ENCODE assay signal across 8 cellular contexts in genomic region chr14:88005978-88006851, GRCh38. TPM values are rescaled to one million over a fixed set of nuclear protein-coding genes. Genes with fewer than 3 reads are reported as not detected.
DNase-seq lines count a peak whose midpoint lies in the region; ATAC-seq and TF ChIP-seq lines count a peak whose summit lies in the region.

No MANE protein-coding gene starts in this region.

- in situ Hi-C loops in brain microvascular endothelial cell (cut with HindIII; ENCODE audit: low pct_ligation_motif_present, low sequenced_read_pairs): no loop called here

- H3K36me3 Mint-ChIP-seq in CD14-positive monocyte: peaks cover 30 to 33% of the 10 kb centered on the region in 2 donors
- peaks cover 49% of the 10 kb centered on the region for H3K36me3 Mint-ChIP-seq in activated CD8-positive, alpha-beta memory T cell treated with anti-CD3 and anti-CD28 coated beads, Interleukin-2, amount 10 ng/mL, durations not matched to agents 7 days and 5 days

- peak overlapping the region; percentile 70 to 86 for H3K4me3 Mint-ChIP-seq in CD14-positive monocyte
- H3K4me3 Mint-ChIP-seq in activated CD8-positive, alpha-beta memory T cell treated with anti-CD3 and anti-CD28 coated beads, Interleukin-2, amount 10 ng/mL, durations not matched to agents 7 days and 5 days: peak overlapping the region; percentile 95

- peak overlapping the region; percentile 41 for H3K4me3 ChIP-seq in Jurkat, Clone E6-1 (ENCODE audit: low read length)
- H3K4me3 ChIP-seq in lower lobe of right lung (peak overlapping the region; percentile 37), thymus (ENCODE audit: low read length) (peak overlapping the region; percentile 37), brain microvascular endothelial cell (ENCODE audit: low read depth, low read length) (no peak overlapping the region)

- peaks cover 0 to 2% (median 0%) of the 10 kb centered on the region in 7 donors for H3K9me3 Mint-ChIP-seq in CD14-positive monocyte
- no peaks in the 10 kb centered on the region for H3K9me3 Mint-ChIP-seq in activated CD8-positive, alpha-beta memory T cell treated with anti-CD3 and anti-CD28 coated beads, Interleukin-2, amount 10 ng/mL, durations not matched to agents 7 days and 5 days (ENCODE audit: low read depth)

- TF ChIP-seq CTCF in CD14-positive monocyte (IDR thresholded peaks at IDR 0.05) (no peak), lower lobe of right lung (IDR thresholded peaks at IDR 0.05) (no peak), brain microvascular endothelial cell (IDR thresholded peaks at IDR 0.05; ENCODE audit: low read depth, low read length, missing control alignments) (no peak)

- peaks cover 0 to 1% (median 0%) of the 10 kb centered on the region in 3 donors for H3K27me3 Mint-ChIP-seq in CD14-positive monocyte (ENCODE audit: low read depth in 3 of 3)
- H3K27me3 Mint-ChIP-seq in activated CD8-positive, alpha-beta memory T cell treated with anti-CD3 and anti-CD28 coated beads, Interleukin-2, amount 10 ng/mL, durations not matched to agents 7 days and 5 days: no peaks in the 10 kb centered on the region

- peak overlapping the region; percentile 90 to 96 (median 92) for H3K27ac Mint-ChIP-seq in CD14-positive monocyte
- H3K27ac Mint-ChIP-seq in activated CD8-positive, alpha-beta memory T cell treated with anti-CD3 and anti-CD28 coated beads, Interleukin-2, amount 10 ng/mL, durations not matched to agents 7 days and 5 days: peak overlapping the region; percentile 97

- H3K4me1 Mint-ChIP-seq in CD14-positive monocyte: peaks cover 76% of the 10 kb centered on the region
- peaks cover 64% of the 10 kb centered on the region for H3K4me1 Mint-ChIP-seq in activated CD8-positive, alpha-beta memory T cell treated with anti-CD3 and anti-CD28 coated beads, Interleukin-2, amount 10 ng/mL, durations not matched to agents 7 days and 5 days

- H3K27ac ChIP-seq in lower lobe of right lung (peak overlapping the region; percentile 67), thymus (ENCODE audit: low read depth) (peak overlapping the region; percentile 83), brain microvascular endothelial cell (no peak overlapping the region)

- no peaks in the 10 kb centered on the region for H3K4me1 ChIP-seq in lower lobe of right lung
- peaks cover 15% of the 10 kb centered on the region for H3K4me1 ChIP-seq in thymus (ENCODE audit: control insufficient read depth, insufficient read depth, low read length)

- 26% methylated on average over 13 of the region's 13 CpGs for WGBS in thymus

- peak; percentile 79 for DNase-seq in CD14-positive monocyte (ENCODE audit: low spot score)
- peak; percentile 91 for DNase-seq in Jurkat, Clone E6-1 (ENCODE audit: low read depth, low spot score)
- DNase-seq in activated CD8-positive, alpha-beta memory T cell treated with anti-CD3 and anti-CD28 coated beads, Interleukin-2, amount 10 ng/mL, durations not matched to agents 7 days and 5 days: peak; percentile 87
- peak; percentile 47 for DNase-seq in lower lobe of right lung
- no peak for DNase-seq in brain microvascular endothelial cell
- no peak for DNase-seq in OCI-M2 (lab: John Stamatoyannopoulos, UW; ENCODE audit: unreplicated experiment)

- H3K36me3 ChIP-seq in lower lobe of right lung (no peaks in the 10 kb centered on the region), thymus (ENCODE audit: control insufficient read depth, insufficient read depth) (no peaks in the 10 kb centered on the region), brain microvascular endothelial cell (replicated peaks) (no peaks in the 10 kb centered on the region)

- intact Hi-C loops in CD14-positive monocyte (cut with micrococcal nuclease) (loop anchor here in 1 of 2 donors (10.0 kb wide), 1 partner anchor 379 kb away; the partner anchor contains the start of gene SPATA7), lower lobe of right lung (cut with DNase I) (no loop called here)

- no peaks in the 10 kb centered on the region for H3K27me3 ChIP-seq in lower lobe of right lung (ENCODE audit: low read depth)
- no peaks in the 10 kb centered on the region for H3K27me3 ChIP-seq in thymus (ENCODE audit: control insufficient read depth, insufficient read depth)
- no peaks in the 10 kb centered on the region for H3K27me3 ChIP-seq in brain microvascular endothelial cell (replicated peaks)

- ATAC-seq in GM21381 (IDR thresholded peaks at IDR 0.05; ENCODE audit: unreplicated experiment) (peak; percentile 93), lower lobe of right lung (peak; percentile 92 to 93)
- peak; percentile 93 for ATAC-seq in activated CD8-positive, alpha-beta memory T cell treated with anti-CD3 and anti-CD28 coated beads, Interleukin-2, amount 10 ng/mL, durations not matched to agents 7 days and 5 days

- CTCF ChIA-PET in activated CD8-positive, alpha-beta memory T cell treated with anti-CD3 and anti-CD28 coated beads, Interleukin-2, amount 10 ng/mL, durations not matched to agents 7 days and 5 days (lab: Charles Lee): interaction anchor here (1.0 to 5.5 kb wide), 6 partner anchors 10 to 162 kb away, joined by 3 to 47 read pairs (median 6); partner anchors contain the start of gene GALC

- no peaks in the 10 kb centered on the region for H3K9me3 ChIP-seq in lower lobe of right lung
- H3K9me3 ChIP-seq in thymus (ENCODE audit: control insufficient read depth): no peaks in the 10 kb centered on the region

RNA-seq across cellular contexts. Expression of gene GPR65, which starts 1.3 kb away (rescaled TPM):
- polyA plus RNA-seq in CD14-positive monocyte (10 to 100 TPM; 15.5 to 33.3 TPM), thymus (10.1 TPM)
- 4.4 TPM for polyA plus RNA-seq in Jurkat, Clone E6-1 (2012; ENCODE audit: insufficient read depth, insufficient read length)
- total RNA-seq in activated CD8-positive, alpha-beta memory T cell treated with anti-CD3 and anti-CD28 coated beads, Interleukin-2, amount 10 ng/mL, durations not matched to agents 7 days and 5 days: 10 to 100 TPM; 17.2 to 21.1 TPM
- total RNA-seq in lower lobe of right lung: 13.4 TPM

RNA-seq across cellular contexts. Expression of gene GALC, which starts 13.2 kb away (rescaled TPM):
- 10 to 100 TPM; 28.6 to 40.6 TPM for polyA plus RNA-seq in CD14-positive monocyte
- not detected for polyA plus RNA-seq in Jurkat, Clone E6-1 (2012; ENCODE audit: insufficient read depth, insufficient read length)
- 10 to 100 TPM; 20.6 to 25.7 TPM for total RNA-seq in activated CD8-positive, alpha-beta memory T cell treated with anti-CD3 and anti-CD28 coated beads, Interleukin-2, amount 10 ng/mL, durations not matched to agents 7 days and 5 days
- total RNA-seq in lower lobe of right lung: 59.4 TPM
- 14.4 TPM for polyA plus RNA-seq in thymus

Comparison
In these comparisons a context has a peak if more than half of its experiments do, and no peak if none do; other contexts are left out.
1. DNase-seq: peak in CD14-positive monocyte (single experiment), Jurkat, Clone E6-1 (single experiment), activated CD8-positive, alpha-beta memory T cell treated with anti-CD3 and anti-CD28 coated beads, Interleukin-2, amount 10 ng/mL, durations not matched to agents 7 days and 5 days (single experiment) and lower lobe of right lung (single experiment); none in brain microvascular endothelial cell (single experiment) and OCI-M2 (single experiment).
2. Peak in every context shown above with its lines, with median percentiles within 50 percentile points of each other: ATAC-seq.